ENCODE assay signal across 18 cellular contexts in the genomic region with DNA sequence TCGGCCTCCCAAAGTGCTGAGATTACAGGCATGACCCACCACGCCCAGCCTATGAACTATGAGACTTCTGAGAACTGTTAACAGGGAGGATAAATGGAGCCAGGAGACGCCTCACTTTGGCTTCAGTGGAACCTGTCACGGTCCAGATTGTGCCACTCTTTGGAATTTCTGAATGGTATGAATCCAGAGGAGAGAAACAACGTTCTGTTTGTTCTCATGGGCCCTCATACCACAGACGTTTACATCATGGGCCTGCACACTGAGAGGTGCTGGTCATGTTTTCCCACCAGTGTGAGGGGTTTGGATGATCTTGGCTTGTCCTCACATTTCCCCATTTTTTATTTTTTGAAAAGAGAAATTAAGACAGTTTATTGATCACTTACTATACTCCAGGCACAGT.
"Had no signal": no experiment of that assay in that cellular context is flagged by ENCODE, and none has a peak within 500 bp of the region (broad histone marks: within the 10 kb centered on the region; RNA-seq: fewer than 3 reads in every experiment).

No MANE protein-coding gene starts in this region.

- H3K27me3 ChIP-seq: dorsolateral prefrontal cortex, ovary, sigmoid colon, spleen, suprapubic skin, transverse colon, upper lobe of right lung, uterus had no signal

- H3K36me3 ChIP-seq: ovary, sigmoid colon, spleen, suprapubic skin, transverse colon, upper lobe of right lung, uterus had no signal

- H3K9me3 ChIP-seq: ovary, sigmoid colon, spleen, suprapubic skin, transverse colon, upper lobe of right lung, uterus had no signal

- DNase-seq: dorsolateral prefrontal cortex; effector CD4-positive, alpha-beta T cell; natural killer cell; occipital lobe; ovary; sigmoid colon; spleen; stimulated activated CD4-positive, alpha-beta T cell treated with anti-CD3 and anti-CD28 coated beads, Interleukin-4, amount 100 ng/mL, for 4 hours; transverse colon; upper lobe of right lung; uterus had no signal

- FAIRE-seq: colon, frontal cortex, keratinocyte had no signal

- H3K4me3 ChIP-seq: dorsolateral prefrontal cortex, lung, ovary, sigmoid colon, skin epidermis, spleen, suprapubic skin, transverse colon, upper lobe of right lung, uterus had no signal

- H3K27ac ChIP-seq: ovary, spleen, suprapubic skin, transverse colon, upper lobe of right lung had no signal

- ATAC-seq: natural killer cell; stimulated activated memory B cell treated with anti-CD40 and anti-IgM and Interleukin-4, amounts not matched to agents 10 μg/mL and 1 μg/mL and 100 μg/mL, for 72 hours; upper lobe of right lung had no signal
